ENCODE assay signal across 25 cellular contexts in the genomic region with DNA sequence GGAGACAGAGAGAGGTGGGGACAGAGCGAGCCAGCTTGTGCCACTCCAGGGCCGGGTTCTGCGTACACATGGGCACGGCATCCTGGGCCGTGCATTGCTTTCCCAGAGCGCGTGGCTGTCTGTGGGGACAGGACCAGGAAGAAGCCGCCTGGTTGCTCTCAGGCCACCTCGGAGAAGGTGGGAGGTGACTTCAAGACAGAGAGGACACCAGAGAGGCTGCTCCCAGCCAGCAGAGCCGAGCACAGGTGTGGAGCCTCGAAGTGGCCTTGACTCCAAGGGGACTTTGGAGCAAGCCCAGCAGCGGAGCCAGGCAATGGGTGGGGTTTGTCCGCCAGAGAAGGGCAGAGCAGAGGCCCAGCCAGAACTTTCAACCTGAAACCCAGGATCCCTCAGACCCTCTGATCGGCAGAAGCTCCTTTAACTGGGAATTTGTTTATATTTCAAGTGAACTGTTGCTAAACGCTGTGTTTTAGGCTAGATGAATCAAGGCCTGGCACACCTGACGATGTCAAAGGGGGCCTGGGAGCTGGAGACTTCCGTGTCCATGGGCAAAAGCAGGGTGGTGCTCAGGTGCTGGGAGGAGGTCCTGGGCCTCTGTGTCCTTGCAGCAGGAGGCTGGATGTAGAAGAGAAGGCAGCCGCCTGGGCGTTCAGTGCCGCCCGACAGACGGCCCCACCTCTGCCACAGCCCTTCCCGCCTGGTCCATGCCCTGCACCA.
A peak's percentile ranks its signal among the peaks of the same experiment; 100 is the strongest.
DNase-seq lines count a peak whose midpoint lies in the region; ATAC-seq and TF ChIP-seq lines count a peak whose summit lies in the region.
"Had no signal": no experiment of that assay in that cellular context is flagged by ENCODE, and none has a peak within 500 bp of the region (broad histone marks: within the 10 kb centered on the region; RNA-seq: fewer than 3 reads in every experiment).

No MANE protein-coding gene starts in this region.

- ATAC-seq in activated CD8-positive, alpha-beta memory T cell treated with anti-CD3 and anti-CD28 coated beads, Interleukin-2, amount 10 ng/mL, durations not matched to agents 7 days and 5 days: no peak
- ATAC-seq in activated B cell treated with CpG ODN at 0.5 μM for 24 hours (ENCODE audit: low read depth) (no peak), mucosa of descending colon (peak; percentile 23), HG02884 (IDR thresholded peaks at IDR 0.05; ENCODE audit: unreplicated experiment) (no peak), Right ventricle myocardium inferior (no peak)
- ATAC-seq: activated CD8-positive, alpha-beta T cell treated with anti-CD3 and anti-CD28 coated beads for 36 hours; activated naive CD4-positive, alpha-beta T cell treated with anti-CD3 and anti-CD28 coated beads, Interleukin-2, amount 50 U/mL, for 72 hours; activated T-cell treated with anti-CD3 and anti-CD28 coated beads, Interleukin-2, amount 50 U/mL, for 72 hours; gastroesophageal sphincter; HCT116; SK-N-SH treated with all-trans-retinoic acid at 6 μM for 48 hours; stimulated activated effector memory CD8-positive, alpha-beta T cell treated with anti-CD3 and anti-CD28 coated beads, Interleukin-12 subunit alpha, Interleukin-12 subunit beta, amount 100 ng/mL, for 72 hours had no signal

- H3K4me3 ChIP-seq in mucosa of descending colon: no peak overlapping the region
- H3K4me3 ChIP-seq in tibial artery: no peak overlapping the region
- H3K4me3 ChIP-seq: gastroesophageal sphincter had no signal

- POLR2A ChIA-PET in activated B cell treated with CpG ODN at 0.5 μM for 24 hours (lab: Charles Lee): no interaction called here

- H3K36me3 Mint-ChIP-seq in activated CD8-positive, alpha-beta memory T cell treated with anti-CD3 and anti-CD28 coated beads, Interleukin-2, amount 10 ng/mL, durations not matched to agents 7 days and 5 days: peaks cover 1% of the 10 kb centered on the region
- no peaks in the 10 kb centered on the region for H3K36me3 Mint-ChIP-seq in activated B cell treated with CpG ODN at 0.5 μM for 24 hours (ENCODE audit: low read depth)
- H3K36me3 Mint-ChIP-seq: stimulated activated effector memory CD8-positive, alpha-beta T cell treated with anti-CD3 and anti-CD28 coated beads, Interleukin-12 subunit alpha, Interleukin-12 subunit beta, amount 100 ng/mL, for 72 hours had no signal

- no peak for TF ChIP-seq CTCF in activated B cell treated with CpG ODN at 0.5 μM for 24 hours (IDR thresholded peaks at IDR 0.05)
- no peak for TF ChIP-seq CTCF in mucosa of descending colon (IDR thresholded peaks at IDR 0.05)
- TF ChIP-seq CTCF in tibial artery (IDR thresholded peaks at IDR 0.05): no peak

- H3K4me1 ChIP-seq in mucosa of descending colon (ENCODE audit: low read depth) (peaks cover 12% of the 10 kb centered on the region), tibial artery (peaks cover 0 to 13% (median 0%) of the 10 kb centered on the region in 4 donors)
- H3K4me1 ChIP-seq: parathyroid adenoma had no signal

- intact Hi-C loops in activated B cell treated with CpG ODN at 0.5 μM for 24 hours (cut with micrococcal nuclease): no loop called here
- intact Hi-C loops in mucosa of descending colon (cut with DNase I, micrococcal nuclease): no loop called here
- intact Hi-C loops in tibial artery (cut with DNase I; ENCODE audit: low total_unique reads): loop anchor here (5.0 kb wide), 1 partner anchor 139 kb away; no protein-coding TSS in a partner anchor
- intact Hi-C loops in Right ventricle myocardium inferior (cut with DNase I): no loop called here

- peak; percentile 34 for DNase-seq in activated CD8-positive, alpha-beta memory T cell treated with anti-CD3 and anti-CD28 coated beads, Interleukin-2, amount 50 U/mL, for 48 hours
- no peak for DNase-seq in activated CD8-positive, alpha-beta memory T cell treated with anti-CD3 and anti-CD28 coated beads, Interleukin-2, amount 10 ng/mL, durations not matched to agents 7 days and 5 days
- DNase-seq in activated B cell treated with CpG ODN at 0.5 μM for 24 hours: peak; percentile 8
- DNase-seq in mucosa of descending colon: no peak
- peak; percentile 14 to 55 for DNase-seq in tibial artery
- no peak for DNase-seq in Right ventricle myocardium inferior (ENCODE audit: missing footprints)
- no peak for DNase-seq in AG08395 (ENCODE audit: low spot score)
- DNase-seq: activated CD4-positive, CD25-positive, alpha-beta regulatory T cell; activated CD8-positive, alpha-beta T cell treated with anti-CD3 and anti-CD28 coated beads for 36 hours; activated T-cell treated with anti-CD3 and anti-CD28 coated beads, Interleukin-2, amount 50 U/mL, for 72 hours; COR-L47; KG1; NCI-H1436 treated with DMSO at 0.1 percent for 48 hours; NCI-H2171 treated with DMSO at 0.1 percent for 48 hours; NCI-H524 treated with DMSO at 0.1 percent for 48 hours; stimulated activated CD4-positive, alpha-beta T cell treated with anti-CD3 and anti-CD28 coated beads, Interleukin-1b, Interleukin-23, amount 100 ng/mL, for 48 hours had no signal

- H3K27ac Mint-ChIP-seq in activated CD8-positive, alpha-beta memory T cell treated with anti-CD3 and anti-CD28 coated beads, Interleukin-2, amount 10 ng/mL, durations not matched to agents 7 days and 5 days: no peak overlapping the region
- H3K27ac Mint-ChIP-seq in activated B cell treated with CpG ODN at 0.5 μM for 24 hours: no peak overlapping the region
- H3K27ac Mint-ChIP-seq: activated CD8-positive, alpha-beta T cell treated with anti-CD3 and anti-CD28 coated beads for 36 hours; activated T-cell treated with anti-CD3 and anti-CD28 coated beads, Interleukin-2, amount 50 U/mL, for 72 hours; B cell; nephron; stimulated activated effector memory CD8-positive, alpha-beta T cell treated with anti-CD3 and anti-CD28 coated beads, Interleukin-12 subunit alpha, Interleukin-12 subunit beta, amount 100 ng/mL, for 72 hours had no signal

- peaks cover 4% of the 10 kb centered on the region for H3K9me3 Mint-ChIP-seq in activated CD8-positive, alpha-beta memory T cell treated with anti-CD3 and anti-CD28 coated beads, Interleukin-2, amount 10 ng/mL, durations not matched to agents 7 days and 5 days (ENCODE audit: low read depth)
- peaks cover 4% of the 10 kb centered on the region for H3K9me3 Mint-ChIP-seq in activated B cell treated with CpG ODN at 0.5 μM for 24 hours
- H3K9me3 Mint-ChIP-seq: stimulated activated effector memory CD8-positive, alpha-beta T cell treated with anti-CD3 and anti-CD28 coated beads, Interleukin-12 subunit alpha, Interleukin-12 subunit beta, amount 100 ng/mL, for 72 hours had no signal

- H3K36me3 ChIP-seq in mucosa of descending colon (ENCODE audit: low read depth): no peaks in the 10 kb centered on the region
- H3K36me3 ChIP-seq in tibial artery: no peaks in the 10 kb centered on the region
- H3K36me3 ChIP-seq: gastroesophageal sphincter had no signal

- CTCF ChIA-PET in activated CD8-positive, alpha-beta memory T cell treated with anti-CD3 and anti-CD28 coated beads, Interleukin-2, amount 10 ng/mL, durations not matched to agents 7 days and 5 days (lab: Charles Lee): no interaction called here
- CTCF ChIA-PET in activated B cell treated with CpG ODN at 0.5 μM for 24 hours (lab: Charles Lee): no interaction called here

- no peaks in the 10 kb centered on the region for H3K4me1 Mint-ChIP-seq in activated CD8-positive, alpha-beta memory T cell treated with anti-CD3 and anti-CD28 coated beads, Interleukin-2, amount 10 ng/mL, durations not matched to agents 7 days and 5 days
- no peaks in the 10 kb centered on the region for H3K4me1 Mint-ChIP-seq in activated B cell treated with CpG ODN at 0.5 μM for 24 hours
- H3K4me1 Mint-ChIP-seq: B cell; stimulated activated effector memory CD8-positive, alpha-beta T cell treated with anti-CD3 and anti-CD28 coated beads, Interleukin-12 subunit alpha, Interleukin-12 subunit beta, amount 100 ng/mL, for 72 hours had no signal

- H3K9me3 ChIP-seq in mucosa of descending colon (no peaks in the 10 kb centered on the region), tibial artery (no peaks in the 10 kb centered on the region)

- no peaks in the 10 kb centered on the region for H3K27me3 Mint-ChIP-seq in activated CD8-positive, alpha-beta memory T cell treated with anti-CD3 and anti-CD28 coated beads, Interleukin-2, amount 10 ng/mL, durations not matched to agents 7 days and 5 days
- H3K27me3 Mint-ChIP-seq in activated B cell treated with CpG ODN at 0.5 μM for 24 hours: peaks cover 5% of the 10 kb centered on the region

- no peak overlapping the region for H3K4me3 Mint-ChIP-seq in activated CD8-positive, alpha-beta memory T cell treated with anti-CD3 and anti-CD28 coated beads, Interleukin-2, amount 10 ng/mL, durations not matched to agents 7 days and 5 days
- no peak overlapping the region for H3K4me3 Mint-ChIP-seq in activated B cell treated with CpG ODN at 0.5 μM for 24 hours
- H3K4me3 Mint-ChIP-seq: activated CD8-positive, alpha-beta T cell treated with anti-CD3 and anti-CD28 coated beads for 36 hours; activated T-cell treated with anti-CD3 and anti-CD28 coated beads, Interleukin-2, amount 50 U/mL, for 72 hours; B cell; nephron; stimulated activated effector memory CD8-positive, alpha-beta T cell treated with anti-CD3 and anti-CD28 coated beads, Interleukin-12 subunit alpha, Interleukin-12 subunit beta, amount 100 ng/mL, for 72 hours had no signal

- peaks cover 0 to 6% of the 10 kb centered on the region in 2 donors for H3K27me3 ChIP-seq in tibial artery

- no peak overlapping the region for H3K27ac ChIP-seq in tibial artery
- H3K27ac ChIP-seq: gastroesophageal sphincter, parathyroid adenoma had no signal

Comparison
In these comparisons a context has a peak if more than half of its experiments do, and no peak if none do; other contexts are left out.
1. DNase-seq: peak in activated CD8-positive, alpha-beta memory T cell treated with anti-CD3 and anti-CD28 coated beads, Interleukin-2, amount 50 U/mL, for 48 hours (single experiment), activated B cell treated with CpG ODN at 0.5 μM for 24 hours (single experiment) and tibial artery (2 of 2); none in activated CD8-positive, alpha-beta memory T cell treated with anti-CD3 and anti-CD28 coated beads, Interleukin-2, amount 10 ng/mL, durations not matched to agents 7 days and 5 days (single experiment), mucosa of descending colon (0 of 3), Right ventricle myocardium inferior (single experiment) and AG08395 (single experiment).